Comparison of ENCODE assay signal across 8 cellular contexts in genomic region chr19:39969266-39969665, GRCh38. TPM values are rescaled to one million over a fixed set of nuclear protein-coding genes. Genes with fewer than 3 reads are reported as not detected.
DNase-seq lines count a peak whose midpoint lies in the region; TF ChIP-seq lines count a peak whose summit lies in the region.

No MANE protein-coding gene starts in this region.

- no peak for TF ChIP-seq CTCF in DOHH2 (IDR thresholded peaks at IDR 0.05; ENCODE audit: low read depth, low read length, poor library complexity, severe bottlenecking)
- TF ChIP-seq CTCF in OCI-LY3 (IDR thresholded peaks at IDR 0.05; ENCODE audit: low read depth, low read length): no peak
- no peak for TF ChIP-seq CTCF in dorsolateral prefrontal cortex (IDR thresholded peaks at IDR 0.05 in 54 of 56, conservative IDR thresholded peaks at IDR 0.05 in 2 of 56; ENCODE audit: low read depth in 1 of 56, partially characterized antibody in 56 of 56)
- no peak for TF ChIP-seq CTCF in GM10266 (IDR thresholded peaks at IDR 0.05; ENCODE audit: control insufficient read depth, insufficient read depth, low read depth, missing control alignments)

- H3K27me3 ChIP-seq in DOHH2 (ENCODE audit: control insufficient read depth, low read length) (no peaks in the 10 kb centered on the region), OCI-LY3 (ENCODE audit: low read depth, low read length) (no peaks in the 10 kb centered on the region), dorsolateral prefrontal cortex (no peaks in the 10 kb centered on the region)

- H3K36me3 ChIP-seq in DOHH2 (ENCODE audit: control insufficient read depth, low read length) (peaks cover 27% of the 10 kb centered on the region), OCI-LY3 (replicated peaks; ENCODE audit: low read depth, low read length) (peaks cover 10% of the 10 kb centered on the region)

- no peak overlapping the region; the same call in 1 of the 2 replicates for H3K9ac ChIP-seq in OCI-LY3 (ENCODE audit: low read length)

- H3K4me3 ChIP-seq in DOHH2 (ENCODE audit: low read length) (peak overlapping the region; percentile 92; the same call in 1 of the 2 replicates), OCI-LY3 (ENCODE audit: low read length) (no peak overlapping the region), dorsolateral prefrontal cortex (peak overlapping the region in 1 of 59 donors; percentile 92)

- no peaks in the 10 kb centered on the region for H3K9me3 ChIP-seq in DOHH2 (ENCODE audit: control insufficient read depth, insufficient read depth, low read length)
- H3K9me3 ChIP-seq in OCI-LY3 (ENCODE audit: insufficient read depth, low read length): no peaks in the 10 kb centered on the region

- H2AFZ ChIP-seq in OCI-LY3 (ENCODE audit: low read depth, low read length): no peak overlapping the region

- no peak for DNase-seq in dorsolateral prefrontal cortex
- peak; percentile 45 for DNase-seq in renal cortical epithelial cell (ENCODE audit: low read depth)
- no peak for DNase-seq in ecto neural progenitor cell (ENCODE audit: low spot score)
- DNase-seq in GM10266 (ENCODE audit: extremely low spot score): no peak
- no peak for DNase-seq in UCSD-AML1 (lab: John Stamatoyannopoulos, UW; ENCODE audit: unreplicated experiment)
- DNase-seq in posterior vena cava (ENCODE audit: low spot score): no peak

- H3K27ac ChIP-seq in DOHH2 (ENCODE audit: low read depth, low read length) (no peak overlapping the region), OCI-LY3 (ENCODE audit: low read length) (no peak overlapping the region), dorsolateral prefrontal cortex (peak overlapping the region in 35 of 59 donors; percentile 12 to 97 (median 90))

- H3K4me1 ChIP-seq in DOHH2 (ENCODE audit: control insufficient read depth, low read length) (peaks cover 24% of the 10 kb centered on the region), OCI-LY3 (ENCODE audit: low read length) (peaks cover 21% of the 10 kb centered on the region)

- no peaks in the 10 kb centered on the region for H4K20me1 ChIP-seq in DOHH2 (ENCODE audit: control insufficient read depth, insufficient read depth, low read depth, low read length)
- H4K20me1 ChIP-seq in OCI-LY3 (ENCODE audit: insufficient read depth, low read length): no peaks in the 10 kb centered on the region

- intact Hi-C loops in dorsolateral prefrontal cortex (cut with DNase I) (no loop called here), posterior vena cava (cut with DNase I) (loop anchor here in 1 of 2 donors (5.0 kb wide), 1 partner anchor 1773 kb away; no protein-coding TSS in a partner anchor)

- H3K4me2 ChIP-seq in DOHH2 (ENCODE audit: low read length) (peak overlapping the region; percentile 95; the same call in 1 of the 2 replicates), OCI-LY3 (ENCODE audit: low read length) (peak overlapping the region; percentile 90; the same call in 1 of the 2 replicates)

- H3K79me2 ChIP-seq in DOHH2 (ENCODE audit: control insufficient read depth, low read length): peaks cover 29% of the 10 kb centered on the region
- peaks cover 20% of the 10 kb centered on the region for H3K79me2 ChIP-seq in OCI-LY3 (ENCODE audit: low read length)

- no peaks in the 10 kb centered on the region for H3K9me2 ChIP-seq in DOHH2 (replicated peaks; ENCODE audit: control insufficient read depth, low read length)

- H3F3A ChIP-seq in DOHH2 (ENCODE audit: control insufficient read depth, insufficient read depth): peaks cover under 1% of the 10 kb centered on the region; the same call in 1 of the 2 replicates

RNA-seq across cellular contexts. Expression of gene PSMC4, which starts 1.7 kb away (rescaled TPM):
- total RNA-seq in dorsolateral prefrontal cortex: 100 to 1,000 TPM in 12 of 120 experiments, 10 to 100 TPM in 108; 48.2 to 109 (median 89.0) TPM
- total RNA-seq in renal cortical epithelial cell: 128 and 155 TPM in 2 replicates
- total RNA-seq in posterior vena cava: 10 to 100 TPM; 59.0 to 67.1 TPM

RNA-seq across cellular contexts. Expression of gene ZNF546, which starts 27.6 kb away (rescaled TPM):
- 10 to 100 TPM in 103 of 120 experiments, 1 to 10 TPM in 17; 5.7 to 28.7 (median 12.8) TPM for total RNA-seq in dorsolateral prefrontal cortex
- 0.52 and 5.7 TPM in 2 replicates for total RNA-seq in renal cortical epithelial cell
- 1 to 10 TPM; 5.7 to 5.9 TPM for total RNA-seq in posterior vena cava

RNA-seq across cellular contexts. Expression of gene FCGBP, which starts 34.8 kb away (rescaled TPM):
- 100 to 1,000 TPM in 8 of 120 experiments, 10 to 100 TPM in 93, 1 to 10 TPM in 19; 2.1 to 353 (median 22.5) TPM for total RNA-seq in dorsolateral prefrontal cortex
- total RNA-seq in renal cortical epithelial cell: 1.9 and 26.3 TPM in 2 replicates
- total RNA-seq in posterior vena cava: 10 to 100 TPM; 42.1 to 98.8 TPM

Comparison
In these comparisons a context has a peak if more than half of its experiments do, and no peak if none do; other contexts are left out.
1. H3K27ac ChIP-seq: peak in dorsolateral prefrontal cortex (35 of 59); none in DOHH2 (single experiment) and OCI-LY3 (single experiment).